In the genomic region with DNA sequence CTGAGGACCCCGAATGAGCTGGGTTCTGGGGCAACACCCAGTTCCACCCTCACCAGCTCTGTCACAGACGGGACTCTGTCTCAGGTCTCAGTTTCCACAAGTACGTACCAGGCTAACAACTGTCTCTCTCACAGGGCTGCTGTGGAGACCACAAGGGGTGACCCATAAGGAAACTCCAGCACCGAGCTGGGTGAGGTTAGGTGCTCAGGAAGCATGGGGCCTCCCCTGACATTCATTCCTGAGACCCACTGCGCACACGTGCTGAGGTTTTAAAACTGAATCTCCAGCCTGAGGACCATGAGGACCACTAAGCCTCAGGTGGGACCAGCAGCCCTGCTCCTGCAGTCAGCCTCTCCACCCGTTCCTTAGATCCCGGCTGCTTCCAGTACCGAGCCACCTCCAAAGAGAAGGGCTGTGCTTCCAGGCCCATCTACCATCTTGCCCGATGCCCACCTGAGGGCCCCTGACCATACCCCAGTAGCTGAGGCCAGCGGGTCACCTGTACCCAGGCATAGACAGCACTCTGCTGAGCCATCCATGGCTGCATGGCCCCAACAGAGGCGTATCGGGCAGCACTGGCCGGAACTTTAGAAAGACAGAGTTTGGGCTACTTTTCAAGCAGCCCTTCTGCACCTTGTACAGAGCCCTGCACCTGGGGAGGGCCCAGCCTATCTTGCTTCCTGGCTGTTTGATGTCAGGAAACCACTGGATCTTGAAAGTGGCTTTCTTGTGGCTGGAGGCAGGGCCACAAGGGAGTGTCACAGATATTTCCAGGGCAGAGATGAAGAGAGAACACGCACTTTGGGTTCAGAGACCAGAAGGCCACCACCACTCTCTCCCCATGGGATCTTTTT, we compare ENCODE assay signal across 13 cellular contexts. TPM values are rescaled to one million over a fixed set of nuclear protein-coding genes. Genes with fewer than 3 reads are reported as not detected.
DNase-seq lines count a peak whose midpoint lies in the region; ATAC-seq and TF ChIP-seq lines count a peak whose summit lies in the region.
"Had no signal": no experiment of that assay in that cellular context is flagged by ENCODE, and none has a peak within 500 bp of the region (broad histone marks: within the 10 kb centered on the region; RNA-seq: fewer than 3 reads in every experiment).

No MANE protein-coding gene starts in this region.

- H3K4ac ChIP-seq in neuronal stem cell (ENCODE audit: low read length): no peak overlapping the region

- no TSS peak for BruUV-seq in A673 (replicated peaks; lab: Mats Ljungman, UMichigan)

- no peak overlapping the region for H2BK5ac ChIP-seq in neuronal stem cell (ENCODE audit: low read length)

- H3K36me3 Mint-ChIP-seq in T-helper 2 cell treated with Interferon-gamma antibody and Interleukin-4, amounts not matched to agents 5 μg/mL and 100 μg/mL, for 36 hours (ENCODE audit: low read depth): no peaks in the 10 kb centered on the region

- H3K9me3 Mint-ChIP-seq in T-helper 2 cell treated with Interferon-gamma antibody and Interleukin-4, amounts not matched to agents 5 μg/mL and 100 μg/mL, for 36 hours: no peaks in the 10 kb centered on the region

- no peak overlapping the region for H3K23ac ChIP-seq in neuronal stem cell (ENCODE audit: low read depth, low read length, poor library complexity)

- no peak overlapping the region for H2BK12ac ChIP-seq in neuronal stem cell (ENCODE audit: low read length)

- intact Hi-C loops in A673 (cut with micrococcal nuclease; ENCODE audit: unreplicated experiment): no loop called here

- H3K27me3 ChIP-seq in neuronal stem cell (ENCODE audit: control insufficient read depth in 3 of 3, insufficient read depth in 3 of 3, low read depth in 1 of 3, low read length in 3 of 3): peaks cover 0 to 17% (median 0%) of the 10 kb centered on the region in 3 experiments
- H3K27me3 ChIP-seq in A673 (replicated peaks; ENCODE audit: insufficient read depth, low read depth, low read length, poor library complexity): peaks cover 13% of the 10 kb centered on the region
- H3K27me3 ChIP-seq: tibial artery had no signal

- H3K4me3 Mint-ChIP-seq in T-helper 2 cell treated with Interferon-gamma antibody and Interleukin-4, amounts not matched to agents 5 μg/mL and 100 μg/mL, for 36 hours: peak overlapping the region; percentile 19

- no peak for TF ChIP-seq CTCF in A673 (conservative IDR thresholded peaks at IDR 0.05; ENCODE audit: low read depth, low read length)

- H3K27ac ChIP-seq in neuronal stem cell (replicated peaks; ENCODE audit: low read length) (no peak overlapping the region), A673 (ENCODE audit: low read depth, low read length, poor library complexity, severe bottlenecking) (no peak overlapping the region)
- H3K27ac ChIP-seq: coronary artery, tibial artery had no signal

- POLR2A ChIA-PET in A673 (lab: Charles Lee; ENCODE audit: low non-redundant PET): no interaction called here

- H2BK15ac ChIP-seq in neuronal stem cell (ENCODE audit: low read length): no peak overlapping the region

- H3K36me3 ChIP-seq in neuronal stem cell (replicated peaks in 1 of 2; ENCODE audit: control insufficient read depth in 2 of 2, insufficient read depth in 2 of 2, low read length in 2 of 2) (no peaks in the 10 kb centered on the region), A673 (ENCODE audit: insufficient read depth, low read length, poor library complexity, severe bottlenecking) (no peaks in the 10 kb centered on the region)
- H3K36me3 ChIP-seq: tibial artery had no signal

- H3K18ac ChIP-seq in neuronal stem cell (ENCODE audit: low read length): peak overlapping the region; percentile 24

- H3K79me1 ChIP-seq in neuronal stem cell (ENCODE audit: low read depth, low read length): no peaks in the 10 kb centered on the region

- no peak overlapping the region for H3K27ac Mint-ChIP-seq in T-helper 2 cell treated with Interferon-gamma antibody and Interleukin-4, amounts not matched to agents 5 μg/mL and 100 μg/mL, for 36 hours

- DNase-seq in NCI-H1694 treated with DMSO at 0.1 percent for 48 hours (lab: John Stamatoyannopoulos, UW) (peak; percentile 22), NCI-H1694 (lab: John Stamatoyannopoulos, UW) (no peak), neuronal stem cell (ENCODE audit: low spot score) (no peak), A673 (ENCODE audit: low spot score) (no peak), DMS79 (lab: John Stamatoyannopoulos, UW) (no peak)
- DNase-seq in T-helper 2 cell treated with Interferon-gamma antibody and Interleukin-4, amounts not matched to agents 5 μg/mL and 100 μg/mL, for 36 hours (ENCODE audit: low spot score): no peak
- peak; percentile 8 for DNase-seq in activated gamma-delta T cell treated with anti-CD3 and anti-CD28 coated beads, Interleukin-2, amount 50 U/mL, for 16 hours (ENCODE audit: low read depth)
- DNase-seq: GOT3, NCI-H1048, NCI-H226 had no signal

- H3K4me2 ChIP-seq in neuronal stem cell (ENCODE audit: insufficient read depth, low read length, poor library complexity, severe bottlenecking): no peak overlapping the region

- no peak overlapping the region for H4K8ac ChIP-seq in neuronal stem cell (ENCODE audit: low read depth, low read length)

- no peak overlapping the region for H2AFZ ChIP-seq in neuronal stem cell (ENCODE audit: low read length)

- no peak for ATAC-seq in HG02678 (IDR thresholded peaks at IDR 0.05; ENCODE audit: unreplicated experiment)

- H2BK120ac ChIP-seq in neuronal stem cell (ENCODE audit: low read depth, low read length): no peak overlapping the region

- CTCF ChIA-PET in A673 (lab: Charles Lee): no interaction called here

- no peak overlapping the region for H3K14ac ChIP-seq in neuronal stem cell (ENCODE audit: low read length)

- H3K4me1 ChIP-seq in neuronal stem cell (ENCODE audit: control insufficient read depth in 2 of 2, insufficient read depth in 1 of 2, low read depth in 1 of 2, low read length in 2 of 2) (peaks cover 0 to 10% of the 10 kb centered on the region in 2 donors), A673 (ENCODE audit: insufficient read depth, low read length, poor library complexity, severe bottlenecking) (no peaks in the 10 kb centered on the region)
- H3K4me1 ChIP-seq: tibial artery had no signal

- peaks cover 39% of the 10 kb centered on the region for H3K27me3 Mint-ChIP-seq in T-helper 2 cell treated with Interferon-gamma antibody and Interleukin-4, amounts not matched to agents 5 μg/mL and 100 μg/mL, for 36 hours (ENCODE audit: low read depth)

- no CpG with 5 or more reads among the region's 15 CpGs for WGBS in neuronal stem cell (ENCODE audit: extremely low coverage in 2 of 2, insufficient read length in 2 of 2, insufficient replicate concordance in 1 of 2), 2 donors

- no peak overlapping the region for H2AK5ac ChIP-seq in neuronal stem cell (ENCODE audit: low read depth, low read length)

- no peak overlapping the region for H3K9ac ChIP-seq in neuronal stem cell (ENCODE audit: low read depth, low read length, poor library complexity)

- peaks cover 23% of the 10 kb centered on the region for H3K4me1 Mint-ChIP-seq in T-helper 2 cell treated with Interferon-gamma antibody and Interleukin-4, amounts not matched to agents 5 μg/mL and 100 μg/mL, for 36 hours (ENCODE audit: low read depth)

- no peak overlapping the region for H4K91ac ChIP-seq in neuronal stem cell (ENCODE audit: low read depth, low read length, poor library complexity)

- H3K9me3 ChIP-seq in neuronal stem cell (replicated peaks in 1 of 2; ENCODE audit: control insufficient read depth in 2 of 2, insufficient read depth in 1 of 2, low read depth in 1 of 2, low read length in 2 of 2): no peaks in the 10 kb centered on the region
- no peaks in the 10 kb centered on the region for H3K9me3 ChIP-seq in A673 (ENCODE audit: low read depth, low read length, poor library complexity, severe bottlenecking)
- H3K9me3 ChIP-seq: tibial artery had no signal

- H3K4me3 ChIP-seq in neuronal stem cell (ENCODE audit: low read length in 2 of 2): no peak overlapping the region
- no peak overlapping the region for H3K4me3 ChIP-seq in A673 (ENCODE audit: low read depth, low read length, poor library complexity, severe bottlenecking)
- H3K4me3 ChIP-seq: coronary artery, tibial artery had no signal

RNA-seq across cellular contexts. Expression of gene HSPA12A, which starts 18.7 kb away (rescaled TPM):
- polyA plus RNA-seq in neuronal stem cell (2013, experiment 1 of 2): 3.1 TPM
- polyA plus RNA-seq in neuronal stem cell (2013, experiment 2 of 2): 3.2 TPM
- 1.4 and 1.5 TPM in 2 replicates for total RNA-seq in A673 (2021)

Comparison
In these comparisons a context has a peak if more than half of its experiments do, and no peak if none do; other contexts are left out.
1. DNase-seq: peak in NCI-H1694 treated with DMSO at 0.1 percent for 48 hours (single experiment) and activated gamma-delta T cell treated with anti-CD3 and anti-CD28 coated beads, Interleukin-2, amount 50 U/mL, for 16 hours (single experiment); none in NCI-H1694 (single experiment), T-helper 2 cell treated with Interferon-gamma antibody and Interleukin-4, amounts not matched to agents 5 μg/mL and 100 μg/mL, for 36 hours (single experiment), neuronal stem cell (single experiment), A673 (single experiment) and DMS79 (single experiment).